Comparison of ENCODE assay signal across 1 cellular context in genomic region chr3:45064512-45065372, GRCh38.
TF ChIP-seq lines count a peak whose summit lies in the region.

No MANE protein-coding gene starts in this region.

TF ChIP-seq in SK-N-SH treated with all-trans-retinoic acid at 6 μM for 48 hours, 23 proteins besides CTCF, POLR2A, EP300 and RAD21 (continued from another document):
- TF ChIP-seq CSRNP3 (CRISPR knock-in tag; IDR thresholded peaks at IDR 0.05) (peak; percentile 99), CREB5 (CRISPR knock-in tag; IDR thresholded peaks at IDR 0.05; ENCODE audit: low read depth) (peak; percentile 97), OSR1 (CRISPR knock-in tag; IDR thresholded peaks at IDR 0.05) (peak; percentile 100)
